In genomic region chr1:149811514-149811889, GRCh38 we compare ENCODE assay signal across 8 cellular contexts. TPM values are rescaled to one million over a fixed set of nuclear protein-coding genes. Genes with fewer than 3 reads are reported as not detected.
DNase-seq lines count a peak whose midpoint lies in the region; ATAC-seq, FAIRE-seq and TF ChIP-seq lines count a peak whose summit lies in the region.
"Not testable (repeated sequence)": the region's sequence is repeated elsewhere in the genome, so short reads cannot be mapped to it uniquely, and the experiment has no call there.

No MANE protein-coding gene starts in this region.

- H3K36me3 Mint-ChIP-seq in CD4-positive, CD25-positive, alpha-beta regulatory T cell: not testable (repeated sequence)

- not testable (repeated sequence) for H2BK20ac ChIP-seq in H1 (ENCODE audit: low read length)

- H4K91ac ChIP-seq in H1 (replicated peaks; ENCODE audit: insufficient read length, low read length): not testable (repeated sequence)

- H2AFZ ChIP-seq in H1 (ENCODE audit: low read length): not testable (repeated sequence)

- not testable (repeated sequence) for H3K79me1 ChIP-seq in H1 (ENCODE audit: low read depth, low read length)

- H3K9ac ChIP-seq in NT2/D1 (ENCODE audit: insufficient read length, low read depth) (peak overlapping the region; percentile 82), H1 (replicated peaks in 1 of 4; ENCODE audit: extremely low read depth in 1 of 4, low read depth in 3 of 4, low read length in 3 of 4) (peak overlapping the region in 3 of 4 experiments; percentile 4 to 64 (median 29); a peak in 4 of 7 replicates)

- peak overlapping the region in 2 of 3 donors; percentile 98 to 99 for H3K27ac Mint-ChIP-seq in CD4-positive, CD25-positive, alpha-beta regulatory T cell

- not testable (repeated sequence) for H4K8ac ChIP-seq in H1 (ENCODE audit: extremely low read depth, insufficient read depth, low read length)

- not testable (repeated sequence) for H2AK5ac ChIP-seq in H1 (ENCODE audit: low read depth, low read length)

- not testable (repeated sequence) for H4K20me1 ChIP-seq in H1 (replicated peaks in 1 of 2; ENCODE audit: control insufficient read depth in 1 of 2, insufficient read depth in 2 of 2, low read length in 2 of 2)

- not testable (repeated sequence) for TF ChIP-seq EP300 in H1 (IDR thresholded peaks at IDR 0.05; ENCODE audit: borderline replicate concordance in 1 of 2, low read depth in 2 of 2, low read length in 2 of 2)

- not testable (repeated sequence) for H3K79me2 ChIP-seq in H1 (ENCODE audit: control insufficient read depth in 1 of 2, insufficient read depth in 2 of 2, low read length in 2 of 2)

- H3K4me3 Mint-ChIP-seq in CD4-positive, CD25-positive, alpha-beta regulatory T cell: peak overlapping the region; percentile 89 to 100 (median 98)

- CTCF ChIA-PET in H1 (lab: Charles Lee; ENCODE audit: partially characterized antibody): not testable (repeated sequence)

- DNase-seq in CD4-positive, CD25-positive, alpha-beta regulatory T cell: peak in 2 of 3 donors; percentile 11 to 22
- not testable (repeated sequence) for DNase-seq in NT2/D1 (ENCODE audit: low read depth, low spot score); H1 (ENCODE audit: low read depth in 1 of 2, low spot score in 2 of 2)
- peak; percentile 62 for DNase-seq in activated CD8-positive, alpha-beta memory T cell treated with anti-CD3 and anti-CD28 coated beads for 24 hours
- DNase-seq in left kidney (ENCODE audit: low read depth, low spot score): peak; percentile 49
- DNase-seq in small intestine: peak; percentile 16

- not testable (repeated sequence) for FAIRE-seq in H1 (lab: Jason Lieb, UNC); small intestine (lab: Jason Lieb, UNC)

- not testable (repeated sequence) for H3K27me3 Mint-ChIP-seq in CD4-positive, CD25-positive, alpha-beta regulatory T cell

- WGBS in H1 (ENCODE audit: extremely low coverage in 1 of 2, insufficient coverage in 1 of 2, insufficient read length in 1 of 2, insufficient replicate concordance in 2 of 2, low coverage in 1 of 2, low lambda C conversion rate in 2 of 2, missing lambda C conversion rate in 1 of 2), 2 experiments: 2% methylated on average over 5 of the region's 14 CpGs; no CpG with 5 or more reads in 1 of the 2 experiments
- WGBS in small intestine, 3 donors: 1 to 9% (median 4%) methylated on average over 10 to 12 of the region's 14 CpGs

- H3K18ac ChIP-seq in H1 (ENCODE audit: extremely low read depth, low read length): not testable (repeated sequence)

- not testable (repeated sequence) for ATAC-seq in CD4-positive, CD25-positive, alpha-beta regulatory T cell (ENCODE audit: low read depth in 2 of 2)
- ATAC-seq in GM19463 (IDR thresholded peaks at IDR 0.05; ENCODE audit: unreplicated experiment) (peak; percentile 27), HG03280 (IDR thresholded peaks at IDR 0.05; ENCODE audit: unreplicated experiment) (peak; percentile 18)

- not testable (repeated sequence) for H2BK5ac ChIP-seq in H1 (ENCODE audit: low read depth, low read length)

- TF ChIP-seq RAD21 in H1 (IDR thresholded peaks at IDR 0.05 in 1 of 2, conservative IDR thresholded peaks at IDR 0.05 in 1 of 2; ENCODE audit: low read depth in 2 of 2, low read length in 2 of 2): not testable (repeated sequence)

- H3K4me2 ChIP-seq in H1 (ENCODE audit: insufficient read depth in 1 of 2, low read depth in 2 of 2, low read length in 2 of 2): peak overlapping the region; percentile 63 to 69

- H3K23ac ChIP-seq in H1 (ENCODE audit: insufficient read length): not testable (repeated sequence)

- not testable (repeated sequence) for H2BK15ac ChIP-seq in H1 (ENCODE audit: low read length)

- H3K56ac ChIP-seq in H1 (replicated peaks; ENCODE audit: insufficient read length, low read depth, low read length): not testable (repeated sequence)

- H3K23me2 ChIP-seq in H1 (ENCODE audit: low read depth, low read length): not testable (repeated sequence)

- H3K14ac ChIP-seq in H1 (ENCODE audit: insufficient read length): not testable (repeated sequence)

- TF ChIP-seq POLR2A in H1 (IDR thresholded peaks at IDR 0.05; ENCODE audit: control extremely low read depth in 1 of 2, low read depth in 2 of 2, low read length in 2 of 2): peak; percentile 10 to 11; a peak in 2 of 3 replicates

- not testable (repeated sequence) for H3K4ac ChIP-seq in H1 (replicated peaks; ENCODE audit: insufficient read length, low read depth, low read length)

- POLR2A ChIA-PET in H1 (lab: Charles Lee; ENCODE audit: partially characterized antibody): interaction anchor here (0.8 to 2.9 kb wide), 4 partner anchors 38 to 206 kb away, joined by 3 to 18 read pairs (median 7); a partner anchor contains a TSS

- H4K5ac ChIP-seq in H1 (ENCODE audit: insufficient read length, low read depth, low read length): not testable (repeated sequence)

- H3K9me3 ChIP-seq in CD4-positive, CD25-positive, alpha-beta regulatory T cell (ENCODE audit: control insufficient read depth in 2 of 2, low read length in 2 of 2); NT2/D1 (ENCODE audit: insufficient read depth, low read length); H1 (ENCODE audit: insufficient read depth in 2 of 2, low read depth in 1 of 2, low read length in 1 of 2); small intestine (ENCODE audit: control insufficient read depth, low read depth): not testable (repeated sequence)

- not testable (repeated sequence) for TF ChIP-seq CTCF in H1 (IDR thresholded peaks at IDR 0.05; ENCODE audit: control extremely low read depth in 1 of 3, insufficient read depth in 1 of 3, low read depth in 1 of 3, low read length in 3 of 3)

- H2BK12ac ChIP-seq in H1 (ENCODE audit: low read depth, low read length): not testable (repeated sequence)

- not testable (repeated sequence) for H3K4me1 ChIP-seq in CD4-positive, CD25-positive, alpha-beta regulatory T cell (ENCODE audit: control insufficient read depth, insufficient read depth, low read length, poor library complexity, severe bottlenecking); NT2/D1 (ENCODE audit: insufficient read depth, insufficient read length); H1 (replicated peaks in 1 of 4; ENCODE audit: control insufficient read depth in 3 of 4, insufficient read depth in 4 of 4, low read length in 3 of 4); small intestine (ENCODE audit: control insufficient read depth in 2 of 2, insufficient read depth in 1 of 2, low read depth in 1 of 2, low read length in 1 of 2)

- not testable (repeated sequence) for H2BK120ac ChIP-seq in H1 (replicated peaks; ENCODE audit: low read depth, low read length)

- peak overlapping the region; percentile 72 for H3K27ac ChIP-seq in CD4-positive, CD25-positive, alpha-beta regulatory T cell (ENCODE audit: insufficient read depth, low read length, poor library complexity, severe bottlenecking)
- H3K27ac ChIP-seq in H1 (ENCODE audit: low read depth, low read length): not testable (repeated sequence)
- H3K27ac ChIP-seq in small intestine (ENCODE audit: low read depth in 1 of 2, low read length in 1 of 2): peak overlapping the region in 1 of 2 donors; percentile 62

- H3K36me3 ChIP-seq in CD4-positive, CD25-positive, alpha-beta regulatory T cell (ENCODE audit: control insufficient read depth, insufficient read depth, low read length); NT2/D1 (ENCODE audit: insufficient read depth, insufficient read length, low read length); H1 (ENCODE audit: control insufficient read depth in 2 of 4, insufficient read depth in 4 of 4, low read length in 3 of 4); small intestine (ENCODE audit: control insufficient read depth in 2 of 2, insufficient read depth in 2 of 2, low read length in 2 of 2): not testable (repeated sequence)

- peaks cover 0 to 16% (median 7%) of the 10 kb centered on the region in 4 donors for H3K4me1 Mint-ChIP-seq in CD4-positive, CD25-positive, alpha-beta regulatory T cell

- H3K27me3 ChIP-seq in CD4-positive, CD25-positive, alpha-beta regulatory T cell (ENCODE audit: control insufficient read depth, insufficient read depth, low read length); NT2/D1 (ENCODE audit: insufficient read depth, insufficient read length); H1 (replicated peaks in 1 of 4; ENCODE audit: control insufficient read depth in 3 of 4, extremely low read depth in 1 of 4, insufficient read depth in 3 of 4, low read length in 3 of 4); small intestine (ENCODE audit: control insufficient read depth in 2 of 2, insufficient read depth in 2 of 2, low read length in 2 of 2): not testable (repeated sequence)

- peak overlapping the region; percentile 74 for H3K4me3 ChIP-seq in CD4-positive, CD25-positive, alpha-beta regulatory T cell (ENCODE audit: low read depth, low read length)
- H3K4me3 ChIP-seq in NT2/D1 (ENCODE audit: insufficient read length, low read depth) (peak overlapping the region; percentile 65), H1 (ENCODE audit: extremely low read depth in 1 of 4, insufficient read depth in 2 of 4, low read depth in 3 of 4, low read length in 4 of 4) (peak overlapping the region; percentile 23 to 63 (median 48); a peak in 7 of 8 replicates)
- H3K4me3 ChIP-seq in small intestine (ENCODE audit: low read depth in 1 of 2, low read length in 2 of 2): not testable (repeated sequence)

- not testable (repeated sequence) for H3K9me3 Mint-ChIP-seq in CD4-positive, CD25-positive, alpha-beta regulatory T cell

TF ChIP-seq in H1, 55 proteins besides CTCF, POLR2A, EP300 and RAD21:
- TF ChIP-seq POLR2AphosphoS5 (IDR thresholded peaks at IDR 0.05; ENCODE audit: low read depth, low read length): peak; percentile 70; the same call in 1 of the 2 replicates
TF ChIP-seq in H1: peak in this region for 1; not testable (repeated sequence) for 54.

RNA-seq across cellular contexts. Expression of gene FCGR1A, which starts 29.0 kb away (rescaled TPM):
- total RNA-seq in CD4-positive, CD25-positive, alpha-beta regulatory T cell: not detected
- not detected for polyA plus RNA-seq in CD4-positive, CD25-positive, alpha-beta regulatory T cell
- total RNA-seq in H1 (2021; fragmentation: NEBNext Ultra II Directional; extraction: Animal tissue kit (Norgen Biotek cat#: 25700)): not detected in 2 replicates
- not detected in 2 replicates for polyA plus RNA-seq in H1 (2011; rRNA removed)
- polyA plus RNA-seq in H1 (2011; cell fraction: cytosol; rRNA removed): not detected
- polyA plus RNA-seq in H1 (2011; cell fraction: nucleus; rRNA removed): not detected
- 0.48 TPM in 1 of 4 replicates, not detected in the others for polyA plus RNA-seq in H1 (2012, experiment 1 of 2)
- polyA plus RNA-seq in H1 (2012, experiment 2 of 2): not detected
- not detected for polyA plus RNA-seq in H1 (2013, experiment 1 of 2)
- not detected for polyA plus RNA-seq in H1 (2013, experiment 2 of 2)
- not detected in 2 replicates for polyA minus RNA-seq in H1 (2011; rRNA and poly(A)+ RNA removed)
- polyA minus RNA-seq in H1 (2011; cell fraction: cytosol; rRNA and poly(A)+ RNA removed): not detected
- not detected for polyA minus RNA-seq in H1 (2011; cell fraction: nucleus; rRNA and poly(A)+ RNA removed)
- polyA plus RNA-seq in small intestine: 1 to 10 TPM in 2 of 3 donors, not detected in 1; 1.9 to 4.5 TPM
